ENCODE assay signal across 14 cellular contexts in genomic region chr19:41937525-41937924, GRCh38. TPM values are rescaled to one million over a fixed set of nuclear protein-coding genes. Genes with fewer than 3 reads are reported as not detected.
DNase-seq lines count a peak whose midpoint lies in the region; ATAC-seq, FAIRE-seq and TF ChIP-seq lines count a peak whose summit lies in the region.
"Had no signal": no experiment of that assay in that cellular context is flagged by ENCODE, and none has a peak within 500 bp of the region (broad histone marks: within the 10 kb centered on the region; RNA-seq: fewer than 3 reads in every experiment).

No MANE protein-coding gene starts in this region.

- no peaks in the 10 kb centered on the region for H3K79me2 ChIP-seq in HepG2 (ENCODE audit: insufficient read depth, low read length)

- no peaks in the 10 kb centered on the region for H3K36me3 Mint-ChIP-seq in activated T-helper 2 cell treated with anti-CD3 and anti-CD28 coated beads, Interferon-gamma antibody, Interleukin-2, Interleukin-4, amounts not matched to agents 10 μg/mL and 5 μg/mL and 100 μg/mL, durations not matched to agents 14 hours and 24 hours and 36 hours (ENCODE audit: low read depth)
- H3K36me3 Mint-ChIP-seq in stimulated activated naive B cell treated with anti-CD40 and anti-IgM and Interleukin-4, amounts not matched to agents 10 μg/mL and 1 μg/mL and 100 μg/mL, for 72 hours = peaks cover 2 to 11% of the 10 kb centered on the region in 2 donors
- H3K36me3 Mint-ChIP-seq: activated CD4-positive, alpha-beta memory T cell treated with anti-CD3 and anti-CD28 coated beads for 36 hours had no signal

- CTCF ChIA-PET in HepG2 (lab: Yijun Ruan, JAX; ENCODE audit: low intra/inter-chr PET ratio, low total read pairs) = no interaction called here

- peak overlapping the region; percentile 10 for H3K27ac Mint-ChIP-seq in activated T-helper 2 cell treated with anti-CD3 and anti-CD28 coated beads, Interferon-gamma antibody, Interleukin-2, Interleukin-4, amounts not matched to agents 10 μg/mL and 5 μg/mL and 100 μg/mL, durations not matched to agents 14 hours and 24 hours and 36 hours
- peak overlapping the region; percentile 28 for H3K27ac Mint-ChIP-seq in stimulated activated naive B cell treated with anti-CD40 and anti-IgM and Interleukin-4, amounts not matched to agents 10 μg/mL and 1 μg/mL and 100 μg/mL, for 72 hours
- H3K27ac Mint-ChIP-seq: activated CD4-positive, alpha-beta memory T cell treated with anti-CD3 and anti-CD28 coated beads for 36 hours had no signal

- TF ChIP-seq CTCF in HepG2 (CRISPR knock-in tag; IDR thresholded peaks at IDR 0.05) = no peak
- no peak for TF ChIP-seq CTCF in right lobe of liver (IDR thresholded peaks at IDR 0.05)

- peaks cover 14 to 65% of the 10 kb centered on the region in 2 experiments; a peak in 4 of 5 replicates for H3K27me3 ChIP-seq in HepG2 (ENCODE audit: control insufficient read depth in 1 of 2, insufficient read depth in 2 of 2, low read length in 2 of 2)
- H3K27me3 ChIP-seq in right lobe of liver = peaks cover 0 to 9% of the 10 kb centered on the region in 2 donors

- no peak overlapping the region for H3K4me2 ChIP-seq in HepG2 (ENCODE audit: low read depth, low read length)

- H2AFZ ChIP-seq in HepG2 (ENCODE audit: low read length) = no peak overlapping the region

- in situ Hi-C loops in HepG2 (cut with HindIII; ENCODE audit: extremely low pct_ligation_motif_present, low pct_unique_long_range_greater_than_20kb) = loop anchor here (10.0 kb wide), 1 partner anchor 53 kb away; the partner anchor contains the start of gene ARHGEF1

- no peaks in the 10 kb centered on the region for H3K9me3 Mint-ChIP-seq in activated T-helper 2 cell treated with anti-CD3 and anti-CD28 coated beads, Interferon-gamma antibody, Interleukin-2, Interleukin-4, amounts not matched to agents 10 μg/mL and 5 μg/mL and 100 μg/mL, durations not matched to agents 14 hours and 24 hours and 36 hours
- no peaks in the 10 kb centered on the region for H3K9me3 Mint-ChIP-seq in stimulated activated naive B cell treated with anti-CD40 and anti-IgM and Interleukin-4, amounts not matched to agents 10 μg/mL and 1 μg/mL and 100 μg/mL, for 72 hours
- H3K9me3 Mint-ChIP-seq: activated CD4-positive, alpha-beta memory T cell treated with anti-CD3 and anti-CD28 coated beads for 36 hours had no signal

- intact Hi-C loops in HepG2 (cut with micrococcal nuclease; ENCODE audit: unreplicated experiment) (no loop called here), right lobe of liver (cut with DNase I) (loop anchor here in 1 of 2 donors (10.0 kb wide), 1 partner anchor 63 kb away; the partner anchor contains the start of gene CD79A)
- intact Hi-C loops in activated T-helper 2 cell treated with anti-CD3 and anti-CD28 coated beads, Interferon-gamma antibody, Interleukin-2, Interleukin-4, amounts not matched to agents 10 μg/mL and 5 μg/mL and 100 μg/mL, durations not matched to agents 14 hours and 24 hours and 36 hours (cut with micrococcal nuclease) = no loop called here

- H3K4me1 Mint-ChIP-seq in activated T-helper 2 cell treated with anti-CD3 and anti-CD28 coated beads, Interferon-gamma antibody, Interleukin-2, Interleukin-4, amounts not matched to agents 10 μg/mL and 5 μg/mL and 100 μg/mL, durations not matched to agents 14 hours and 24 hours and 36 hours (ENCODE audit: low read depth) = peaks cover 38% of the 10 kb centered on the region
- H3K4me1 Mint-ChIP-seq in stimulated activated naive B cell treated with anti-CD40 and anti-IgM and Interleukin-4, amounts not matched to agents 10 μg/mL and 1 μg/mL and 100 μg/mL, for 72 hours = peaks cover 51 to 72% of the 10 kb centered on the region in 2 donors

- no peak for TF ChIP-seq RAD21 in HepG2 (CRISPR knock-in tag; IDR thresholded peaks at IDR 0.05)

- no peak for FAIRE-seq in HepG2 (lab: Jason Lieb, UNC)
- FAIRE-seq: GM19239 had no signal

- H3K9me3 ChIP-seq in HepG2 (ENCODE audit: low read length) (no peaks in the 10 kb centered on the region), right lobe of liver (no peaks in the 10 kb centered on the region)

- no TSS peak for BruUV-seq in HepG2 (replicated peaks; lab: Mats Ljungman, UMichigan)

- no peak overlapping the region for H3K9ac ChIP-seq in HepG2 (ENCODE audit: insufficient read depth, low read depth, low read length)

- no peak for TF ChIP-seq POLR2A in HepG2 (IDR thresholded peaks at IDR 0.05; ENCODE audit: insufficient read depth in 1 of 2, low read depth in 2 of 2, low read length in 2 of 2)
- no peak for TF ChIP-seq POLR2A in right lobe of liver (IDR thresholded peaks at IDR 0.05)

- TF ChIP-seq EP300 in HepG2 (IDR thresholded peaks at IDR 0.05; ENCODE audit: low read depth in 2 of 2, low read length in 2 of 2) (no peak), HepG2 (CRISPR knock-in tag; IDR thresholded peaks at IDR 0.05; ENCODE audit: borderline replicate concordance) (no peak)

- H4K20me1 ChIP-seq in HepG2 (ENCODE audit: insufficient read depth, low read length) = peaks cover 6% of the 10 kb centered on the region; the same call in 1 of the 2 replicates

- DNase-seq in HepG2 (ENCODE audit: low spot score) (no peak), right lobe of liver (no peak), H4 (ENCODE audit: low spot score) (no peak), inferior parietal cortex (ENCODE audit: extremely low spot score) (no peak)
- no peak for DNase-seq in activated T-helper 2 cell treated with anti-CD3 and anti-CD28 coated beads, Interferon-gamma antibody, Interleukin-2, Interleukin-4, amounts not matched to agents 10 μg/mL and 5 μg/mL and 100 μg/mL, durations not matched to agents 14 hours and 24 hours and 36 hours (ENCODE audit: low spot score)
- no peak for DNase-seq in stimulated activated naive B cell treated with anti-CD40 and anti-IgM and Interleukin-4, amounts not matched to agents 10 μg/mL and 1 μg/mL and 100 μg/mL, for 72 hours
- DNase-seq: activated CD4-positive, alpha-beta memory T cell treated with anti-CD3 and anti-CD28 coated beads for 36 hours; activated naive CD4-positive, alpha-beta T cell; central memory CD4-positive, alpha-beta T cell; NCI-H2171 treated with DMSO at 0.1 percent for 48 hours had no signal

- WGBS in HepG2 (ENCODE audit: low lambda C conversion rate) = 17% methylated on average over 8 of the region's 10 CpGs
- WGBS in right lobe of liver (ENCODE audit: insufficient coverage, low coverage, low lambda C conversion rate, missing lambda C conversion rate) = 42% methylated on average over 10 of the region's 10 CpGs

- no peak overlapping the region for H3K4me3 Mint-ChIP-seq in activated T-helper 2 cell treated with anti-CD3 and anti-CD28 coated beads, Interferon-gamma antibody, Interleukin-2, Interleukin-4, amounts not matched to agents 10 μg/mL and 5 μg/mL and 100 μg/mL, durations not matched to agents 14 hours and 24 hours and 36 hours (ENCODE audit: low read depth)
- H3K4me3 Mint-ChIP-seq in stimulated activated naive B cell treated with anti-CD40 and anti-IgM and Interleukin-4, amounts not matched to agents 10 μg/mL and 1 μg/mL and 100 μg/mL, for 72 hours = peak overlapping the region; percentile 2 to 53
- H3K4me3 Mint-ChIP-seq: activated CD4-positive, alpha-beta memory T cell treated with anti-CD3 and anti-CD28 coated beads for 36 hours had no signal

- peaks cover 26% of the 10 kb centered on the region for H3K27me3 Mint-ChIP-seq in activated T-helper 2 cell treated with anti-CD3 and anti-CD28 coated beads, Interferon-gamma antibody, Interleukin-2, Interleukin-4, amounts not matched to agents 10 μg/mL and 5 μg/mL and 100 μg/mL, durations not matched to agents 14 hours and 24 hours and 36 hours (ENCODE audit: low read depth)
- peaks cover 5 to 7% of the 10 kb centered on the region in 2 donors for H3K27me3 Mint-ChIP-seq in stimulated activated naive B cell treated with anti-CD40 and anti-IgM and Interleukin-4, amounts not matched to agents 10 μg/mL and 1 μg/mL and 100 μg/mL, for 72 hours

- H3K36me3 ChIP-seq in HepG2 (replicated peaks in 1 of 2; ENCODE audit: control insufficient read depth in 1 of 2, insufficient read depth in 2 of 2, low read length in 2 of 2) (no peaks in the 10 kb centered on the region), right lobe of liver (no peaks in the 10 kb centered on the region)

- no peak for ATAC-seq in HepG2
- ATAC-seq in right lobe of liver = no peak
- no peak for ATAC-seq in stimulated activated naive B cell treated with anti-CD40 and anti-IgM and Interleukin-4, amounts not matched to agents 10 μg/mL and 1 μg/mL and 100 μg/mL, for 72 hours (replicated peaks)
- ATAC-seq: sciatic nerve had no signal

- POLR2A ChIA-PET in HepG2 (lab: Yijun Ruan, JAX) = no interaction called here

- no peak overlapping the region for H3K27ac ChIP-seq in HepG2 (ENCODE audit: extremely low read length, insufficient read depth, low read length)
- H3K27ac ChIP-seq in right lobe of liver = no peak overlapping the region

- H3K4me3 ChIP-seq in HepG2 (replicated peaks in 1 of 3; ENCODE audit: insufficient read depth in 1 of 3, low read depth in 2 of 3, low read length in 3 of 3) (no peak overlapping the region), right lobe of liver (no peak overlapping the region)

- no peaks in the 10 kb centered on the region for H3K4me1 ChIP-seq in HepG2 (ENCODE audit: insufficient read depth, low read length)
- peaks cover 0 to 6% (median 0%) of the 10 kb centered on the region in 4 donors for H3K4me1 ChIP-seq in right lobe of liver

RNA-seq across cellular contexts. Expression of gene ERFL, which starts 9.3 kb away (rescaled TPM):
- total RNA-seq in HepG2 (2016; rRNA removed; fragmentation: Illumina TruSeq; extraction: Trizol) = not detected in 2 replicates
- total RNA-seq in HepG2 (2016; cell fraction: cytosol; rRNA removed; fragmentation: Illumina TruSeq; extraction: Trizol; ENCODE audit: low read depth) = not detected in 2 replicates
- total RNA-seq in HepG2 (2016; cell fraction: insoluble cytoplasmic fraction; rRNA removed; fragmentation: Illumina TruSeq; extraction: Trizol) = not detected in 2 replicates
- not detected in 2 replicates for total RNA-seq in HepG2 (2016; cell fraction: membrane; rRNA removed; fragmentation: Illumina TruSeq; extraction: Trizol)
- not detected in 2 replicates for total RNA-seq in HepG2 (2016; cell fraction: nucleus; rRNA removed; fragmentation: Illumina TruSeq; extraction: Trizol)
- not detected in 2 replicates for polyA plus RNA-seq in HepG2 (2011; rRNA removed)
- 0.03 TPM in 1 of 2 replicates, not detected in the other for polyA plus RNA-seq in HepG2 (2011; cell fraction: cytosol; rRNA removed)
- not detected in 2 replicates for polyA plus RNA-seq in HepG2 (2011; cell fraction: nucleus; rRNA removed)
- polyA plus RNA-seq in HepG2 (2012) = 0.07 TPM in 1 of 2 replicates, not detected in the other
- polyA plus RNA-seq in HepG2 (2016; cell fraction: cytosol; fragmentation: Illumina TruSeq; extraction: Trizol; ENCODE audit: low read depth) = not detected in 2 replicates
- polyA plus RNA-seq in HepG2 (2016; cell fraction: insoluble cytoplasmic fraction; fragmentation: Illumina TruSeq; extraction: Trizol; ENCODE audit: low read depth) = not detected in 2 replicates
- not detected in 2 replicates for polyA plus RNA-seq in HepG2 (2016; cell fraction: membrane; fragmentation: Illumina TruSeq; extraction: Trizol; ENCODE audit: low read depth)
- polyA plus RNA-seq in HepG2 (2016; cell fraction: nucleus; fragmentation: Illumina TruSeq; extraction: Trizol; ENCODE audit: insufficient read depth, low read depth) = not detected in 2 replicates
- polyA minus RNA-seq in HepG2 (2011; rRNA and poly(A)+ RNA removed; ENCODE audit: low replicate concordance) = not detected in 2 replicates
- polyA minus RNA-seq in HepG2 (2011; cell fraction: cytosol; rRNA and poly(A)+ RNA removed) = not detected in 2 replicates
- polyA minus RNA-seq in HepG2 (2011; cell fraction: nucleus; rRNA and poly(A)+ RNA removed) = not detected in 2 replicates
- not detected for total RNA-seq in right lobe of liver
- total RNA-seq in activated T-helper 2 cell treated with anti-CD3 and anti-CD28 coated beads, Interferon-gamma antibody, Interleukin-2, Interleukin-4, amounts not matched to agents 10 μg/mL and 5 μg/mL and 100 μg/mL, durations not matched to agents 14 hours and 24 hours and 36 hours = 2.1 and 2.3 TPM in 2 replicates
- not detected in 2 replicates for total RNA-seq in H4 (2014; rRNA removed; shearing (Covaris generic))
- total RNA-seq: Daoy, MCF 10A had no signal

RNA-seq across cellular contexts. Expression of gene RABAC1, which starts 21.6 kb away (rescaled TPM):
- 20.7 and 37.4 TPM in 2 replicates for total RNA-seq in HepG2 (2016; rRNA removed; fragmentation: Illumina TruSeq; extraction: Trizol)
- 32.7 and 40.5 TPM in 2 replicates for total RNA-seq in HepG2 (2016; cell fraction: cytosol; rRNA removed; fragmentation: Illumina TruSeq; extraction: Trizol; ENCODE audit: low read depth)
- 21.9 and 38.8 TPM in 2 replicates for total RNA-seq in HepG2 (2016; cell fraction: insoluble cytoplasmic fraction; rRNA removed; fragmentation: Illumina TruSeq; extraction: Trizol)
- total RNA-seq in HepG2 (2016; cell fraction: membrane; rRNA removed; fragmentation: Illumina TruSeq; extraction: Trizol) = 24.1 and 26.6 TPM in 2 replicates
- 28.4 and 29.8 TPM in 2 replicates for total RNA-seq in HepG2 (2016; cell fraction: nucleus; rRNA removed; fragmentation: Illumina TruSeq; extraction: Trizol)
- polyA plus RNA-seq in HepG2 (2011; rRNA removed) = 74.0 and 91.2 TPM in 2 replicates
- 112 and 172 TPM in 2 replicates for polyA plus RNA-seq in HepG2 (2011; cell fraction: cytosol; rRNA removed)
- polyA plus RNA-seq in HepG2 (2011; cell fraction: nucleus; rRNA removed) = 93.5 and 96.2 TPM in 2 replicates
- 38.2 and 66.0 TPM in 2 replicates for polyA plus RNA-seq in HepG2 (2012)
- polyA plus RNA-seq in HepG2 (2016; cell fraction: cytosol; fragmentation: Illumina TruSeq; extraction: Trizol; ENCODE audit: low read depth) = 34.2 and 39.3 TPM in 2 replicates
- 20.0 and 22.5 TPM in 2 replicates for polyA plus RNA-seq in HepG2 (2016; cell fraction: insoluble cytoplasmic fraction; fragmentation: Illumina TruSeq; extraction: Trizol; ENCODE audit: low read depth)
- 21.0 and 26.9 TPM in 2 replicates for polyA plus RNA-seq in HepG2 (2016; cell fraction: membrane; fragmentation: Illumina TruSeq; extraction: Trizol; ENCODE audit: low read depth)
- polyA plus RNA-seq in HepG2 (2016; cell fraction: nucleus; fragmentation: Illumina TruSeq; extraction: Trizol; ENCODE audit: insufficient read depth, low read depth) = 52.4 and 53.1 TPM in 2 replicates
- 32.5 and 96.8 TPM in 2 replicates for polyA minus RNA-seq in HepG2 (2011; rRNA and poly(A)+ RNA removed; ENCODE audit: low replicate concordance)
- 26.4 and 26.8 TPM in 2 replicates for polyA minus RNA-seq in HepG2 (2011; cell fraction: cytosol; rRNA and poly(A)+ RNA removed)
- polyA minus RNA-seq in HepG2 (2011; cell fraction: nucleus; rRNA and poly(A)+ RNA removed) = 21.6 and 26.0 TPM in 2 replicates
- total RNA-seq in right lobe of liver = 100 to 1,000 TPM in 2 of 6 experiments, 10 to 100 TPM in 4; 53.6 to 124 (median 75.8) TPM
- 54.0 and 57.6 TPM in 2 replicates for total RNA-seq in activated T-helper 2 cell treated with anti-CD3 and anti-CD28 coated beads, Interferon-gamma antibody, Interleukin-2, Interleukin-4, amounts not matched to agents 10 μg/mL and 5 μg/mL and 100 μg/mL, durations not matched to agents 14 hours and 24 hours and 36 hours
- 149 and 167 TPM in 2 replicates for total RNA-seq in H4 (2014; rRNA removed; shearing (Covaris generic))

RNA-seq across cellular contexts. Expression of gene ARHGEF1, which starts 54.5 kb away (rescaled TPM):
- total RNA-seq in HepG2 (2016; rRNA removed; fragmentation: Illumina TruSeq; extraction: Trizol) (26.2 and 34.7 TPM in 2 replicates), right lobe of liver (10 to 100 TPM; 25.3 to 39.7 (median 30.2) TPM)
- 6.5 and 9.6 TPM in 2 replicates for total RNA-seq in HepG2 (2016; cell fraction: cytosol; rRNA removed; fragmentation: Illumina TruSeq; extraction: Trizol; ENCODE audit: low read depth)
- 16.1 and 36.8 TPM in 2 replicates for total RNA-seq in HepG2 (2016; cell fraction: insoluble cytoplasmic fraction; rRNA removed; fragmentation: Illumina TruSeq; extraction: Trizol)
- 10.4 and 11.0 TPM in 2 replicates for total RNA-seq in HepG2 (2016; cell fraction: membrane; rRNA removed; fragmentation: Illumina TruSeq; extraction: Trizol)
- total RNA-seq in HepG2 (2016; cell fraction: nucleus; rRNA removed; fragmentation: Illumina TruSeq; extraction: Trizol) = 28.3 and 29.2 TPM in 2 replicates
- polyA plus RNA-seq in HepG2 (2011; rRNA removed) = 33.1 and 33.7 TPM in 2 replicates
- polyA plus RNA-seq in HepG2 (2011; cell fraction: cytosol; rRNA removed) = 20.2 and 33.5 TPM in 2 replicates
- 215 and 292 TPM in 2 replicates for polyA plus RNA-seq in HepG2 (2011; cell fraction: nucleus; rRNA removed)
- 33.2 and 34.0 TPM in 2 replicates for polyA plus RNA-seq in HepG2 (2012)
- 3.8 and 4.4 TPM in 2 replicates for polyA plus RNA-seq in HepG2 (2016; cell fraction: cytosol; fragmentation: Illumina TruSeq; extraction: Trizol; ENCODE audit: low read depth)
- polyA plus RNA-seq in HepG2 (2016; cell fraction: insoluble cytoplasmic fraction; fragmentation: Illumina TruSeq; extraction: Trizol; ENCODE audit: low read depth) = 20.7 and 29.5 TPM in 2 replicates
- 7.4 and 8.4 TPM in 2 replicates for polyA plus RNA-seq in HepG2 (2016; cell fraction: membrane; fragmentation: Illumina TruSeq; extraction: Trizol; ENCODE audit: low read depth)
- polyA plus RNA-seq in HepG2 (2016; cell fraction: nucleus; fragmentation: Illumina TruSeq; extraction: Trizol; ENCODE audit: insufficient read depth, low read depth) = 90.2 and 102 TPM in 2 replicates
- 15.9 and 39.4 TPM in 2 replicates for polyA minus RNA-seq in HepG2 (2011; rRNA and poly(A)+ RNA removed; ENCODE audit: low replicate concordance)
- 16.3 and 26.4 TPM in 2 replicates for polyA minus RNA-seq in HepG2 (2011; cell fraction: cytosol; rRNA and poly(A)+ RNA removed)
- 29.6 and 31.9 TPM in 2 replicates for polyA minus RNA-seq in HepG2 (2011; cell fraction: nucleus; rRNA and poly(A)+ RNA removed)
- 340 and 353 TPM in 2 replicates for total RNA-seq in activated T-helper 2 cell treated with anti-CD3 and anti-CD28 coated beads, Interferon-gamma antibody, Interleukin-2, Interleukin-4, amounts not matched to agents 10 μg/mL and 5 μg/mL and 100 μg/mL, durations not matched to agents 14 hours and 24 hours and 36 hours
- 14.5 and 15.9 TPM in 2 replicates for total RNA-seq in H4 (2014; rRNA removed; shearing (Covaris generic))

RNA-seq across cellular contexts. Expression of gene ATP1A3, which starts 56.5 kb away (rescaled TPM):
- total RNA-seq in HepG2 (2016; rRNA removed; fragmentation: Illumina TruSeq; extraction: Trizol) = 0.04 TPM in 1 of 2 replicates, not detected in the other
- total RNA-seq in HepG2 (2016; cell fraction: cytosol; rRNA removed; fragmentation: Illumina TruSeq; extraction: Trizol; ENCODE audit: low read depth) = not detected in 2 replicates
- total RNA-seq in HepG2 (2016; cell fraction: insoluble cytoplasmic fraction; rRNA removed; fragmentation: Illumina TruSeq; extraction: Trizol) = 0.04 and 0.13 TPM in 2 replicates
- 0.12 TPM in 1 of 2 replicates, not detected in the other for total RNA-seq in HepG2 (2016; cell fraction: membrane; rRNA removed; fragmentation: Illumina TruSeq; extraction: Trizol)
- 0.12 TPM in 1 of 2 replicates, not detected in the other for total RNA-seq in HepG2 (2016; cell fraction: nucleus; rRNA removed; fragmentation: Illumina TruSeq; extraction: Trizol)
- 0.01 TPM in 1 of 2 replicates, not detected in the other for polyA plus RNA-seq in HepG2 (2011; rRNA removed)
- 0.01 TPM in 1 of 2 replicates, not detected in the other for polyA plus RNA-seq in HepG2 (2011; cell fraction: cytosol; rRNA removed)
- not detected in 2 replicates for polyA plus RNA-seq in HepG2 (2011; cell fraction: nucleus; rRNA removed)
- not detected in 2 replicates for polyA plus RNA-seq in HepG2 (2012)
- 0.03 TPM in 2 replicates for polyA plus RNA-seq in HepG2 (2016; cell fraction: cytosol; fragmentation: Illumina TruSeq; extraction: Trizol; ENCODE audit: low read depth)
- polyA plus RNA-seq in HepG2 (2016; cell fraction: insoluble cytoplasmic fraction; fragmentation: Illumina TruSeq; extraction: Trizol; ENCODE audit: low read depth) = not detected in 2 replicates
- polyA plus RNA-seq in HepG2 (2016; cell fraction: membrane; fragmentation: Illumina TruSeq; extraction: Trizol; ENCODE audit: low read depth) = 0.07 TPM in 1 of 2 replicates, not detected in the other
- 0.15 and 0.28 TPM in 2 replicates for polyA plus RNA-seq in HepG2 (2016; cell fraction: nucleus; fragmentation: Illumina TruSeq; extraction: Trizol; ENCODE audit: insufficient read depth, low read depth)
- polyA minus RNA-seq in HepG2 (2011; rRNA and poly(A)+ RNA removed; ENCODE audit: low replicate concordance) = 0.16 TPM in 1 of 2 replicates, not detected in the other
- polyA minus RNA-seq in HepG2 (2011; cell fraction: cytosol; rRNA and poly(A)+ RNA removed) = not detected in 2 replicates
- not detected in 2 replicates for polyA minus RNA-seq in HepG2 (2011; cell fraction: nucleus; rRNA and poly(A)+ RNA removed)
- total RNA-seq in right lobe of liver = under 1 TPM in 2 of 6 experiments, not detected in 4; 0.07 TPM
- 0.97 and 1.7 TPM in 2 replicates for total RNA-seq in activated T-helper 2 cell treated with anti-CD3 and anti-CD28 coated beads, Interferon-gamma antibody, Interleukin-2, Interleukin-4, amounts not matched to agents 10 μg/mL and 5 μg/mL and 100 μg/mL, durations not matched to agents 14 hours and 24 hours and 36 hours
- total RNA-seq in H4 (2014; rRNA removed; shearing (Covaris generic)) = 2.1 and 2.8 TPM in 2 replicates
- total RNA-seq: MCF 10A had no signal
